In the genomic region with DNA sequence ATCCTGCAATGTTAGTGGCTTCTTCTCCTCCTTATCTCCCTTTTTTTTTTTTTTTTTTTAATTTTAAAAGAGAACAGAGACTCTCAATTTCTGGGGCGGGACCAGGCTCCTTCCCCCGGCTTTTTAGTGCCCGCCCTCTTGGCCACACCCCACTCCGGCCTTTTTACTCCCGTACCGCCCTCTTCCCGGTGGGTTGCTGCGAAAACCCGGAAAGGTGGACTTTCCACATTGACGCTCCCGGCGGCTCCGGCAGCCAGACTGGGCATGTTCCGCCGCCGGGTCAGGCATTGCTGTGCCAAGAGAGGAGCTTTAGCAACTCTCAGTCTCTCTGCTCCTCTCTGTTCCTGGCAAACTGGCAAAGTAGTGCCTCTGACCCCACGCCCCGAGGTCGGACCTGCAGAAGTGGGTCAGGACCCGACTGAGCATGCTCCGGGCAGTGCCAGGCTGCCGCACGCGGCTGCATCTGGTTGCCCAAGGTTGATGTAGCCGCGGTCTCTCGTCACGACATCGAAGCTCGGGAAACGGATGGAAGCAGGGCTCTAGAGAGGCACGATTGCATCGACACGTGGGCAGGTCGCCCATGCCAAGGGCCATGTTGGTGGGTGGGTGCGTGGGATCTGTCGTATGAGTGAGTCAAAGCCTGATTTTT, we compare ENCODE assay signal across 8 cellular contexts. TPM values are rescaled to one million over a fixed set of nuclear protein-coding genes. Genes with fewer than 3 reads are reported as not detected.
DNase-seq lines count a peak whose midpoint lies in the region; ATAC-seq and TF ChIP-seq lines count a peak whose summit lies in the region.

No MANE protein-coding gene starts in this region.

- H3K36me3 ChIP-seq in adipocyte (ENCODE audit: control insufficient read depth, insufficient read depth, low read length, severe bottlenecking) (no peaks in the 10 kb centered on the region), cardiac muscle cell (no peaks in the 10 kb centered on the region), testis (ENCODE audit: low read depth, missing control alignments) (no peaks in the 10 kb centered on the region)

- H3K9ac ChIP-seq in adipocyte (ENCODE audit: low read length), result peak overlapping the region; percentile 91

- H3K4me3 ChIP-seq in adipocyte (ENCODE audit: low read length) (peak overlapping the region; percentile 91), cardiac muscle cell (peak overlapping the region; percentile 85), testis (peak overlapping the region; percentile 91 to 96)

- H3K9me3 Mint-ChIP-seq in osteocyte (ENCODE audit: unreplicated experiment), result no peaks in the 10 kb centered on the region

- intact Hi-C loops in testis (cut with DNase I; ENCODE audit: low total_unique reads), result no loop called here

- H3K27ac Mint-ChIP-seq in osteocyte (ENCODE audit: unreplicated experiment), result peak overlapping the region; percentile 62

- H3K27ac ChIP-seq in cardiac muscle cell (no peak overlapping the region), testis (peak overlapping the region; percentile 87 to 88)

- peaks cover 55% of the 10 kb centered on the region for H3K27me3 Mint-ChIP-seq in osteocyte (ENCODE audit: unreplicated experiment)

- H3K9me3 ChIP-seq in adipocyte (ENCODE audit: control insufficient read depth, low read length) (peaks cover 6% of the 10 kb centered on the region), cardiac muscle cell (ENCODE audit: low read depth) (no peaks in the 10 kb centered on the region), testis (no peaks in the 10 kb centered on the region)

- no peak for TF ChIP-seq POLR2A in testis (IDR thresholded peaks at IDR 0.05)

- H3K27me3 ChIP-seq in adipocyte (replicated peaks; ENCODE audit: control insufficient read depth, insufficient read depth, low read length) (peaks cover 11% of the 10 kb centered on the region), cardiac muscle cell (peaks cover 28% of the 10 kb centered on the region), testis (no peaks in the 10 kb centered on the region)

- H3K4me3 Mint-ChIP-seq in osteocyte (ENCODE audit: unreplicated experiment), result peak overlapping the region; percentile 86

- H3K4me1 Mint-ChIP-seq in osteocyte (ENCODE audit: unreplicated experiment), result peaks cover 10% of the 10 kb centered on the region

- TF ChIP-seq CTCF in cardiac muscle cell (IDR thresholded peaks at IDR 0.05; ENCODE audit: low read depth, low read length) (no peak), osteocyte (IDR thresholded peaks at IDR 0.05) (no peak), testis (IDR thresholded peaks at IDR 0.05) (no peak)

- WGBS in testis, 2 donors, result 3 to 5% methylated on average over 19 to 37 of the region's 37 CpGs

- ATAC-seq in HG02571 (IDR thresholded peaks at IDR 0.05; ENCODE audit: unreplicated experiment), result peak; percentile 73

- H3K36me3 Mint-ChIP-seq in osteocyte (ENCODE audit: unreplicated experiment), result no peaks in the 10 kb centered on the region

- DNase-seq in GM04503 (ENCODE audit: low read depth), result peak; percentile 77
- DNase-seq in NCI-H1048 (lab: John Stamatoyannopoulos, UW), result peak; percentile 70
- peak; percentile 82 for DNase-seq in T follicular helper cell (ENCODE audit: low read depth)
- peak; percentile 98 for DNase-seq in adipocyte (ENCODE audit: low read depth)
- peak; percentile 96 to 98 for DNase-seq in cardiac muscle cell (ENCODE audit: low read depth in 1 of 2, low spot score in 1 of 2)
- peak; percentile 97 for DNase-seq in osteocyte (ENCODE audit: extremely low spot score, unreplicated experiment)
- peak; percentile 96 for DNase-seq in testis

- H3K4me1 ChIP-seq in adipocyte (ENCODE audit: control insufficient read depth, insufficient read depth, low read length) (peaks cover 7% of the 10 kb centered on the region), cardiac muscle cell (ENCODE audit: low read depth) (peaks cover 6% of the 10 kb centered on the region), testis (no peaks in the 10 kb centered on the region)

RNA-seq across cellular contexts. Expression of gene MFAP3L, which starts 1.1 kb away (rescaled TPM):
- total RNA-seq in cardiac muscle cell (2.8 and 13.2 TPM in 2 replicates), osteocyte (2.1 and 2.5 TPM in 2 replicates), testis (10 to 100 TPM; 41.4 to 78.6 TPM)
- polyA plus RNA-seq in cardiac muscle cell (2.3 and 5.2 TPM in 2 replicates), testis (ENCODE audit: insufficient read depth, low read depth, low replicate concordance) (113 TPM)
